29 cellular contexts compared by ENCODE assay signal in genomic region chr5:93257616-93258015, GRCh38.
A peak's percentile ranks its signal among the peaks of the same experiment; 100 is the strongest.
DNase-seq lines count a peak whose midpoint lies in the region; ATAC-seq and TF ChIP-seq lines count a peak whose summit lies in the region.
"Had no signal": no experiment of that assay in that cellular context is flagged by ENCODE, and none has a peak within 500 bp of the region (broad histone marks: within the 10 kb centered on the region; RNA-seq: fewer than 3 reads in every experiment).

No MANE protein-coding gene starts in this region.

- TF ChIP-seq RAD21 in IMR-90 (IDR thresholded peaks at IDR 0.05; ENCODE audit: low read length): no peak

- WGBS in IMR-90 (ENCODE audit: extremely low coverage in 2 of 2, insufficient read length in 1 of 2), 2 experiments: no CpG with 5 or more reads among the region's 3 CpGs

- POLR2A ChIA-PET in IMR-90 (lab: Charles Lee; ENCODE audit: unreplicated experiment): no interaction called here

- no peak overlapping the region for H2BK120ac ChIP-seq in IMR-90 (ENCODE audit: low read depth, low read length)

- H2BK20ac ChIP-seq in IMR-90 (ENCODE audit: low read depth, low read length): no peak overlapping the region

- H3K4me1 ChIP-seq in IMR-90 (ENCODE audit: control insufficient read depth, insufficient read depth, low read length) (peaks cover 1% of the 10 kb centered on the region; the same call in 1 of the 2 replicates), osteoblast (ENCODE audit: insufficient read depth, low read length) (peaks cover 4% of the 10 kb centered on the region)
- H3K4me1 ChIP-seq: gastrocnemius medialis, transverse colon had no signal

- H2BK5ac ChIP-seq in IMR-90 (ENCODE audit: low read depth, low read length, poor library complexity, severe bottlenecking): no peak overlapping the region

- no peak overlapping the region for H2AK9ac ChIP-seq in IMR-90 (replicated peaks; ENCODE audit: low read depth, low read length, poor library complexity)

- H3K23ac ChIP-seq in IMR-90 (ENCODE audit: low read depth, low read length): no peak overlapping the region

- H3K56ac ChIP-seq in IMR-90 (ENCODE audit: extremely low read depth, insufficient read depth, low read length): no peak overlapping the region

- no peak overlapping the region for H2BK15ac ChIP-seq in IMR-90 (ENCODE audit: low read depth, low read length)

- no peak overlapping the region for H3K4ac ChIP-seq in IMR-90 (ENCODE audit: low read depth, low read length)

- H3K9me3 ChIP-seq in IMR-90 (ENCODE audit: control insufficient read depth, insufficient read depth, low read length) (no peaks in the 10 kb centered on the region), osteoblast (ENCODE audit: low read depth, low read length) (no peaks in the 10 kb centered on the region)
- H3K9me3 ChIP-seq: gastrocnemius medialis, transverse colon had no signal

- H3K79me2 ChIP-seq in osteoblast (ENCODE audit: insufficient read depth, low read length): no peaks in the 10 kb centered on the region

- no peaks in the 10 kb centered on the region for H3K79me1 ChIP-seq in IMR-90 (ENCODE audit: low read depth in 1 of 2, low read length in 2 of 2)

- H3K27ac ChIP-seq in IMR-90 (ENCODE audit: insufficient read depth, low read length) (no peak overlapping the region), osteoblast (ENCODE audit: low read depth, low read length) (no peak overlapping the region)
- H3K27ac ChIP-seq: coronary artery, gastrocnemius medialis, transverse colon, WERI-Rb-1 had no signal

- no peak overlapping the region for H4K8ac ChIP-seq in IMR-90 (ENCODE audit: low read depth in 2 of 2, low read length in 2 of 2)

- CTCF ChIA-PET in IMR-90 (lab: Yijun Ruan, JAX): no interaction called here

- H3K14ac ChIP-seq in IMR-90 (replicated peaks; ENCODE audit: low read depth, low read length): 0 out of 2 replicates have a peak overlapping the region, but pooled peaks have one; percentile 50

- H3K27me3 ChIP-seq in IMR-90 (ENCODE audit: control insufficient read depth, insufficient read depth, low read length) (no peaks in the 10 kb centered on the region), osteoblast (ENCODE audit: insufficient read depth, low read length) (no peaks in the 10 kb centered on the region)
- H3K27me3 ChIP-seq: gastrocnemius medialis, transverse colon had no signal

- H2AFZ ChIP-seq in IMR-90 (replicated peaks; ENCODE audit: low read length, poor library complexity): no peak overlapping the region
- no peak overlapping the region for H2AFZ ChIP-seq in osteoblast (ENCODE audit: low read length)
- H2AFZ ChIP-seq: GM23338 had no signal

- intact Hi-C loops in IMR-90 (cut with micrococcal nuclease): no loop called here

- H4K20me1 ChIP-seq in IMR-90 (ENCODE audit: insufficient read depth, low read length) (no peaks in the 10 kb centered on the region), osteoblast (ENCODE audit: insufficient read depth, low read length) (no peaks in the 10 kb centered on the region)

- H3K4me3 ChIP-seq in IMR-90 (ENCODE audit: insufficient read depth, low read depth, low read length) (no peak overlapping the region), osteoblast (ENCODE audit: insufficient read depth, low read length) (no peak overlapping the region)
- H3K4me3 ChIP-seq: coronary artery, gastrocnemius medialis, GM23338, K562, transverse colon had no signal

- in situ Hi-C loops in IMR-90 (cut with MboI; ENCODE audit: low sequenced_read_pairs): no loop called here

- no peak for TF ChIP-seq POLR2A in IMR-90 (IDR thresholded peaks at IDR 0.05; ENCODE audit: low read depth, low read length)

- no peaks in the 10 kb centered on the region; the same call in 1 of the 2 replicates for H3K9me1 ChIP-seq in IMR-90 (ENCODE audit: insufficient read depth, low read length)

- H3K4me2 ChIP-seq in IMR-90 (ENCODE audit: low read depth, low read length) (no peak overlapping the region), osteoblast (ENCODE audit: insufficient read depth, low read length) (no peak overlapping the region)
- H3K4me2 ChIP-seq: GM23338 had no signal

- H2AK5ac ChIP-seq in IMR-90 (ENCODE audit: low read depth, low read length): no peak overlapping the region

- dilution Hi-C loops in IMR-90 (cut with HindIII; ENCODE audit: low sequenced_read_pairs, unreplicated experiment): no loop called here

- TF ChIP-seq CTCF in IMR-90 (conservative IDR thresholded peaks at IDR 0.05; ENCODE audit: low read depth, low read length): no peak
- TF ChIP-seq CTCF in osteoblast (IDR thresholded peaks at IDR 0.05; ENCODE audit: extremely low read depth, low read depth, low read length): no peak

- ATAC-seq in IMR-90 (ENCODE audit: low read depth): no peak
- ATAC-seq: esophagus mucosa, gastrocnemius medialis, GM23338, K562, left colon had no signal

- no peak overlapping the region for H3K9ac ChIP-seq in IMR-90 (ENCODE audit: low read depth, low read length)

- DNase-seq in EL (peak; percentile 61), IMR-90 (peak; percentile 64), amniotic epithelial cell (ENCODE audit: low read depth) (peak; percentile 18), iris pigment epithelial cell (ENCODE audit: low read depth) (peak; percentile 56), epidermal melanocyte (ENCODE audit: insufficient read length, low spot score) (no peak), osteoblast (ENCODE audit: insufficient read length, low spot score, missing footprints) (no peak), 8988T (no peak)
- no peak for DNase-seq in activated CD4-positive, alpha-beta T cell treated with anti-CD3 and anti-CD28 coated beads, Interleukin-2, amount 50 U/mL, for 48 hours
- DNase-seq: activated CD4-positive, alpha-beta T cell treated with anti-CD3 and anti-CD28 coated beads for 48 hours; activated effector memory CD4-positive, alpha-beta T cell treated with anti-CD3 and anti-CD28 coated beads, Interleukin-2, amount 50 U/mL, for 16 hours; anterior cingulate cortex; effector memory CD4-positive, alpha-beta T cell; gastrocnemius medialis; GF-D8; left colon; MM.1S; NCI-H1417; NCI-H2029; NCI-H510A treated with DMSO at 0.1 percent for 48 hours; nephron progenitor cell; SIG-M5; stimulated activated CD4-positive, alpha-beta T cell treated with anti-CD3 and anti-CD28 coated beads, Interleukin-4, amount 100 ng/mL, for 4 hours; T-helper 9 cell; transverse colon; WERI-Rb-1 had no signal

- H3K18ac ChIP-seq in IMR-90 (ENCODE audit: low read depth, low read length): no peak overlapping the region

- H4K91ac ChIP-seq in IMR-90 (ENCODE audit: insufficient read depth, low read depth, low read length): no peak overlapping the region

- no TSS peak for BruUV-seq in IMR-90 (replicated peaks; lab: Mats Ljungman, UMichigan)

- H3K36me3 ChIP-seq in IMR-90 (ENCODE audit: control insufficient read depth, insufficient read depth, low read length): no peaks in the 10 kb centered on the region
- H3K36me3 ChIP-seq in osteoblast (ENCODE audit: insufficient read depth, low read length): no peaks in the 10 kb centered on the region
- H3K36me3 ChIP-seq: gastrocnemius medialis, transverse colon, WERI-Rb-1 had no signal

- no peak overlapping the region for H4K5ac ChIP-seq in IMR-90 (ENCODE audit: low read depth, low read length)

TF ChIP-seq in IMR-90, 13 proteins besides CTCF, POLR2A, EP300 and RAD21:
- TF ChIP-seq FOS (IDR thresholded peaks at IDR 0.05; ENCODE audit: low read depth, low read length): peak; percentile 25; the same call in 1 of the 2 replicates
- no peak for TF ChIP-seq CEBPB (IDR thresholded peaks at IDR 0.05; ENCODE audit: low read depth, low read length)
- TF ChIP-seq USF2 (IDR thresholded peaks at IDR 0.05; ENCODE audit: low read depth, low read length): no peak

Comparison
In these comparisons a context has a peak if more than half of its experiments do, and no peak if none do; other contexts are left out.
1. DNase-seq: peak in EL (single experiment), IMR-90 (single experiment), amniotic epithelial cell (single experiment) and iris pigment epithelial cell (single experiment); none in epidermal melanocyte (single experiment), osteoblast (single experiment), activated CD4-positive, alpha-beta T cell treated with anti-CD3 and anti-CD28 coated beads, Interleukin-2, amount 50 U/mL, for 48 hours (0 of 2) and 8988T (single experiment).